ENCODE assay signal across 12 cellular contexts in the genomic region with DNA sequence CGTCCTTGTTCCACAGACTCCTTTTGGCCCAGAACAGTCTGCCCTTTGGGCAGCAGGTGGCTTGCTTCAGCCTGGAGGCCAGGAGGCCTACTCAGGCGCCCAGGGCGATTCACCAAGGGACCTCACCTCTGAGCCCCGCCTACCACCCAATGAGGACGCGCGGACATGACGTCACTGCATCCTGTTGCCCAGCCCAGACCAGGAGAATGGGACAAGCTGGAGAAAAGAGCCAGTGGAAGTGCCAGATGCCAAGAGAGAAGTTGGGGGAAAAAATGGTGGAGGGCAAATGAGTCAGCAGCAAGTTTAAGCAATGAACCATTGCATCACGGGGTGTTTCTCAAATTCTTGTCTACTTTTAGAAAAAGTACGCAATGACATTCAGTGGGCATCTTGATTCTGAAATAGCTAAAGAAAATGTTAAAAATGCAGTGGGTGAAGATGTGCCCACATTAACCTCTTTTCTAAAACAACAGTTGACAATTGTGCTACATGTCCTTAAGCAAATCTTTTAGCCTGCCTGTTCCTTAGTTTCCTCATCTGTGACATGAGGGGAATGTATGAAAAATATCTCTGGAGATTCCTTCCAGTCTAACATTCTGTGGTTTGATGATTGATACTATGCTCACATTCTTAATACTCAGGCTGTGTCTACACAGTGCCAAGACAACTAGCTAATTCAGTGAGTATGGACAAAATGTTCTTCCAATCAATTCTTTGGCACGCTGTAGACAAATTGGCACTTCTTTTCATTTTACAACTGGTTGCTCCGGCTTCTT. TPM values are rescaled to one million over a fixed set of nuclear protein-coding genes. Genes with fewer than 3 reads are reported as not detected.
DNase-seq lines count a peak whose midpoint lies in the region; ATAC-seq, FAIRE-seq and TF ChIP-seq lines count a peak whose summit lies in the region.
"Had no signal": no experiment of that assay in that cellular context is flagged by ENCODE, and none has a peak within 500 bp of the region (broad histone marks: within the 10 kb centered on the region; RNA-seq: fewer than 3 reads in every experiment).

No MANE protein-coding gene starts in this region.

- no peak overlapping the region for H3K27ac ChIP-seq in HEK293 (ENCODE audit: extremely low read depth, low read depth, low read length)

- intact Hi-C loops in Right ventricle myocardium superior (cut with DNase I), result no loop called here

- DNase-seq in Right ventricle myocardium superior (peak; percentile 76), frontal cortex (ENCODE audit: low spot score in 2 of 2) (no peak)
- DNase-seq: activated naive CD8-positive, alpha-beta T cell treated with anti-CD3 and anti-CD28 coated beads, Interleukin-2, amount 10 ng/mL, durations not matched to agents 7 days and 5 days had no signal

- no peak for TF ChIP-seq CTCF in HEK293 (tag by site-specific recombination; IDR thresholded peaks at IDR 0.05)

- POLR2A ChIA-PET in HEK293 (lab: Yijun Ruan, JAX), result no interaction called here

- H3K4me3 ChIP-seq in HEK293 (ENCODE audit: low read depth, low read length) (no peak overlapping the region), skeletal muscle satellite cell (ENCODE audit: low read length) (peak overlapping the region; percentile 44)

- peak overlapping the region; percentile 78 for H3K9ac ChIP-seq in skeletal muscle satellite cell (ENCODE audit: low read depth, low read length)

- peak overlapping the region; percentile 64 for H3K4me2 ChIP-seq in skeletal muscle satellite cell (ENCODE audit: low read length)

- H3K9me3 ChIP-seq in HEK293 (ENCODE audit: control insufficient read depth, insufficient read depth, low read depth, low read length) (no peaks in the 10 kb centered on the region), skeletal muscle satellite cell (replicated peaks; ENCODE audit: low read length) (no peaks in the 10 kb centered on the region)

- ATAC-seq in SK-N-SH treated with all-trans-retinoic acid at 6 μM for 48 hours (peak; percentile 20; the same call in 2 of the 3 replicates), Right ventricle myocardium superior (ENCODE audit: poor library complexity) (no peak), HG03280 (IDR thresholded peaks at IDR 0.05; ENCODE audit: unreplicated experiment) (no peak), GM21381 (IDR thresholded peaks at IDR 0.05; ENCODE audit: unreplicated experiment) (no peak), HG02571 (IDR thresholded peaks at IDR 0.05; ENCODE audit: unreplicated experiment) (no peak)

- CTCF ChIA-PET in HEK293 (lab: Yijun Ruan, JAX), result interaction anchor here (0.9 to 1.3 kb wide), 2 partner anchors 45 to 171 kb away, joined by 3 to 4 read pairs; no protein-coding TSS in a partner anchor

- H3K4me1 ChIP-seq in HEK293 (ENCODE audit: control insufficient read depth, insufficient read depth, low read length) (no peaks in the 10 kb centered on the region), skeletal muscle satellite cell (ENCODE audit: control insufficient read depth, insufficient read depth, low read length) (peaks cover 66% of the 10 kb centered on the region)

- H3K27me3 ChIP-seq in skeletal muscle satellite cell (ENCODE audit: control insufficient read depth, insufficient read depth, low read length), result no peaks in the 10 kb centered on the region

- no peaks in the 10 kb centered on the region for H3K36me3 ChIP-seq in HEK293 (ENCODE audit: control insufficient read depth in 2 of 2, insufficient read depth in 1 of 2, low read length in 2 of 2)
- H3K36me3 ChIP-seq in skeletal muscle satellite cell (ENCODE audit: insufficient read depth, low read length), result no peaks in the 10 kb centered on the region

- no peak for FAIRE-seq in frontal cortex (lab: Jason Lieb, UNC)

TF ChIP-seq in HEK293, 187 proteins besides CTCF, POLR2A, EP300 and RAD21:
- TF ChIP-seq, protein P1, sequence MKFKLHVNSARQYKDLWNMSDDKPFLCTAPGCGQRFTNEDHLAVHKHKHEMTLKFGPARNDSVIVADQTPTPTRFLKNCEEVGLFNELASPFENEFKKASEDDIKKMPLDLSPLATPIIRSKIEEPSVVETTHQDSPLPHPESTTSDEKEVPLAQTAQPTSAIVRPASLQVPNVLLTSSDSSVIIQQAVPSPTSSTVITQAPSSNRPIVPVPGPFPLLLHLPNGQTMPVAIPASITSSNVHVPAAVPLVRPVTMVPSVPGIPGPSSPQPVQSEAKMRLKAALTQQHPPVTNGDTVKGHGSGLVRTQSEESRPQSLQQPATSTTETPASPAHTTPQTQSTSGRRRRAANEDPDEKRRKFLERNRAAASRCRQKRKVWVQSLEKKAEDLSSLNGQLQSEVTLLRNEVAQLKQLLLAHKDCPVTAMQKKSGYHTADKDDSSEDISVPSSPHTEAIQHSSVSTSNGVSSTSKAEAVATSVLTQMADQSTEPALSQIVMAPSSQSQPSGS (tag by site-specific recombination; IDR thresholded peaks at IDR 0.05; ENCODE audit: low read depth), result 0 out of 2 replicates have a peak, but pooled peaks have one; percentile 16
- TF ChIP-seq, protein P2, sequence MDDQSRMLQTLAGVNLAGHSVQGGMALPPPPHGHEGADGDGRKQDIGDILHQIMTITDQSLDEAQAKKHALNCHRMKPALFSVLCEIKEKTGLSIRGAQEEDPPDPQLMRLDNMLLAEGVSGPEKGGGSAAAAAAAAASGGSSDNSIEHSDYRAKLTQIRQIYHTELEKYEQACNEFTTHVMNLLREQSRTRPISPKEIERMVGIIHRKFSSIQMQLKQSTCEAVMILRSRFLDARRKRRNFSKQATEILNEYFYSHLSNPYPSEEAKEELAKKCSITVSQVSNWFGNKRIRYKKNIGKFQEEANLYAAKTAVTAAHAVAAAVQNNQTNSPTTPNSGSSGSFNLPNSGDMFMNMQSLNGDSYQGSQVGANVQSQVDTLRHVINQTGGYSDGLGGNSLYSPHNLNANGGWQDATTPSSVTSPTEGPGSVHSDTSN (CRISPR knock-in tag; IDR thresholded peaks at IDR 0.05), result no peak
- TF ChIP-seq ZNF433 (tag by site-specific recombination; IDR thresholded peaks at IDR 0.05; ENCODE audit: low read depth) (no peak), ZFP37 (tag by site-specific recombination; IDR thresholded peaks at IDR 0.05) (no peak), ZNF335 (tag by site-specific recombination; conservative IDR thresholded peaks at IDR 0.05) (no peak), ZEB2 (tag by site-specific recombination; IDR thresholded peaks at IDR 0.05) (no peak)

TF ChIP-seq in SK-N-SH treated with all-trans-retinoic acid at 6 μM for 48 hours, 23 proteins besides CTCF, POLR2A, EP300 and RAD21:
- TF ChIP-seq ZC3H10 (CRISPR knock-in tag; IDR thresholded peaks at IDR 0.05) (no peak), TOX (CRISPR knock-in tag; IDR thresholded peaks at IDR 0.05; ENCODE audit: borderline replicate concordance) (no peak), ISL1 (CRISPR knock-in tag; IDR thresholded peaks at IDR 0.05) (no peak)

RNA-seq across cellular contexts. Expression of a gene that starts 23.9 kb away (rescaled TPM):
- total RNA-seq in Right ventricle myocardium superior (0.86 TPM), frontal cortex (not detected)
- 0.66 TPM in 1 of 2 replicates, not detected in the other for total RNA-seq in skeletal muscle satellite cell (2012; rRNA removed)
- total RNA-seq: activated naive CD8-positive, alpha-beta T cell treated with anti-CD3 and anti-CD28 coated beads, Interleukin-2, amount 10 ng/mL, durations not matched to agents 7 days and 5 days; epithelial cell of proximal tubule; mesothelial cell of epicardium; temporal lobe had no signal
